ENCODE assay signal across 29 cellular contexts in the genomic region with DNA sequence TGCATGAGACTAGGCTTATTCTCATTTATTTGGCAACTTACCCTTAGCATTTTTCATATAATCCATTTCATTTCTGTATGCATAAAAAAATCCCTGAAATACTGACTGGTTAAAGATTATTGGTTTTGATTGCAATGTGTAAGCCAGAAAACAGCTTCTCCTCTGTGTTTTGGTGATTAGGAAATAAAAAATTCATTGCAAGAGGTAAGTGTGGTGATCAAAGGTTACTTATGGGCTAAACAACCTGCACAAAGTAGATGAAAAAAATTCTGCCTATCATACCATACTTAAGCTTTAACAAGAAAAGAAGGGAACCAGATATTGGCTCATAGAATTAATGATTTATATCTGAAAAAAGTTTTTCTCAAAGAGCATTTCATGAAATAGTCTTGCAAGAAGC.
"Had no signal": no experiment of that assay in that cellular context is flagged by ENCODE, and none has a peak within 500 bp of the region (broad histone marks: within the 10 kb centered on the region; RNA-seq: fewer than 3 reads in every experiment).

No MANE protein-coding gene starts in this region.

- H3K27ac Mint-ChIP-seq: immature natural killer cell; naive thymus-derived CD4-positive, alpha-beta T cell; natural killer cell treated with Interleukin-12 subunit alpha and Interleukin-12 subunit beta and Interleukin-15 and Interleukin-18, amount 100 ng/mL, for 72 hours; stimulated activated memory B cell treated with anti-CD40 and anti-IgM and Interleukin-4, amounts not matched to agents 10 μg/mL and 1 μg/mL and 100 μg/mL, for 72 hours; stimulated activated naive CD8-positive, alpha-beta T cell treated with anti-CD3 and anti-CD28 coated beads, Interleukin-15, amount 100 ng/mL, for 72 hours; type B pancreatic cell had no signal

- H3K4me3 ChIP-seq: heart left ventricle, lower lobe of right lung, sigmoid colon, smooth muscle cell, tibial nerve, uterus had no signal

- FAIRE-seq: islet of Langerhans, kidney had no signal

- H3K4me1 Mint-ChIP-seq: neural crest cell; stimulated activated memory B cell treated with anti-CD40 and anti-IgM and Interleukin-4, amounts not matched to agents 10 μg/mL and 1 μg/mL and 100 μg/mL, for 72 hours; stimulated activated naive CD8-positive, alpha-beta T cell treated with anti-CD3 and anti-CD28 coated beads, Interleukin-15, amount 100 ng/mL, for 72 hours had no signal

- H3K9me3 Mint-ChIP-seq: immature natural killer cell; natural killer cell treated with Interleukin-12 subunit alpha and Interleukin-12 subunit beta and Interleukin-15 and Interleukin-18, amount 100 ng/mL, for 72 hours; stimulated activated memory B cell treated with anti-CD40 and anti-IgM and Interleukin-4, amounts not matched to agents 10 μg/mL and 1 μg/mL and 100 μg/mL, for 72 hours; stimulated activated naive CD8-positive, alpha-beta T cell treated with anti-CD3 and anti-CD28 coated beads, Interleukin-15, amount 100 ng/mL, for 72 hours had no signal

- DNase-seq: heart left ventricle; hypothalamus; immature natural killer cell; kidney; left ventricle myocardium superior; lower lobe of right lung; mammary epithelial cell; mesenchymal stem cell; naive thymus-derived CD4-positive, alpha-beta T cell; nucleus accumbens; retina; right cardiac atrium; sigmoid colon; stimulated activated CD4-positive, alpha-beta T cell treated with anti-CD3 and anti-CD28 coated beads, Interleukin-1b, Interleukin-23, amount 100 ng/mL, for 48 hours; stimulated activated CD4-positive, alpha-beta T cell treated with anti-CD3 and anti-CD28 coated beads, Interleukin-2, amount 100 ng/mL, for 48 hours; stimulated activated CD4-positive, alpha-beta T cell treated with anti-CD3 and anti-CD28 coated beads, Interleukin-4, amount 100 ng/mL, for 4 hours; stimulated activated CD8-positive, alpha-beta memory T cell treated with anti-CD3 and anti-CD28 coated beads, Interleukin-4, amount 100 ng/mL, for 48 hours; stimulated activated naive CD4-positive, alpha-beta T cell treated with Interleukin-2 at 50 U/mL for 16 hours; stimulated activated naive CD8-positive, alpha-beta T cell treated with anti-CD3 and anti-CD28 coated beads, Interleukin-15, amount 100 ng/mL, for 72 hours; substantia nigra; uterus had no signal

- H3K27me3 Mint-ChIP-seq: naive thymus-derived CD4-positive, alpha-beta T cell; natural killer cell treated with Interleukin-12 subunit alpha and Interleukin-12 subunit beta and Interleukin-15 and Interleukin-18, amount 100 ng/mL, for 72 hours; stimulated activated memory B cell treated with anti-CD40 and anti-IgM and Interleukin-4, amounts not matched to agents 10 μg/mL and 1 μg/mL and 100 μg/mL, for 72 hours; stimulated activated naive CD8-positive, alpha-beta T cell treated with anti-CD3 and anti-CD28 coated beads, Interleukin-15, amount 100 ng/mL, for 72 hours; type B pancreatic cell had no signal

- H3K9me3 ChIP-seq: lower lobe of right lung, sigmoid colon, uterus had no signal

- H3K9ac ChIP-seq: parathyroid adenoma had no signal

- H3K27me3 ChIP-seq: heart left ventricle, sigmoid colon, tibial nerve, uterus had no signal

- H3K4me1 ChIP-seq: lower lobe of right lung, parathyroid adenoma, sigmoid colon, tibial nerve, uterus had no signal

- H3K4me3 Mint-ChIP-seq: immature natural killer cell; naive thymus-derived CD4-positive, alpha-beta T cell; natural killer cell treated with Interleukin-12 subunit alpha and Interleukin-12 subunit beta and Interleukin-15 and Interleukin-18, amount 100 ng/mL, for 72 hours; neural crest cell; stimulated activated memory B cell treated with anti-CD40 and anti-IgM and Interleukin-4, amounts not matched to agents 10 μg/mL and 1 μg/mL and 100 μg/mL, for 72 hours; stimulated activated naive CD8-positive, alpha-beta T cell treated with anti-CD3 and anti-CD28 coated beads, Interleukin-15, amount 100 ng/mL, for 72 hours; type B pancreatic cell had no signal

- H3K36me3 ChIP-seq: lower lobe of right lung, sigmoid colon, tibial nerve, uterus had no signal

- ATAC-seq: heart left ventricle; left ventricle myocardium superior; lower lobe of right lung; naive thymus-derived CD4-positive, alpha-beta T cell; natural killer cell treated with Interleukin-12 subunit alpha and Interleukin-12 subunit beta and Interleukin-15 and Interleukin-18, amount 100 ng/mL, for 72 hours; stimulated activated memory B cell treated with anti-CD40 and anti-IgM and Interleukin-4, amounts not matched to agents 10 μg/mL and 1 μg/mL and 100 μg/mL, for 72 hours; stimulated activated naive CD8-positive, alpha-beta T cell treated with anti-CD3 and anti-CD28 coated beads, Interleukin-15, amount 100 ng/mL, for 72 hours had no signal

- H3K36me3 Mint-ChIP-seq: natural killer cell treated with Interleukin-12 subunit alpha and Interleukin-12 subunit beta and Interleukin-15 and Interleukin-18, amount 100 ng/mL, for 72 hours had no signal

- H3K27ac ChIP-seq: heart left ventricle, lower lobe of right lung, parathyroid adenoma, sigmoid colon, tibial nerve, uterus had no signal
